ENCODE assay signal across 14 cellular contexts in genomic region chrX:150664290-150664689, GRCh38. TPM values are rescaled to one million over a fixed set of nuclear protein-coding genes. Genes with fewer than 3 reads are reported as not detected.
A peak's percentile ranks its signal among the peaks of the same experiment; 100 is the strongest.
DNase-seq lines count a peak whose midpoint lies in the region; ATAC-seq and TF ChIP-seq lines count a peak whose summit lies in the region.
"Had no signal": no experiment of that assay in that cellular context is flagged by ENCODE, and none has a peak within 500 bp of the region (broad histone marks: within the 10 kb centered on the region; RNA-seq: fewer than 3 reads in every experiment).

No MANE protein-coding gene starts in this region.

- H3K79me2 ChIP-seq in H9 (ENCODE audit: insufficient read depth, low read length) = no peaks in the 10 kb centered on the region

- DNase-seq in EL = peak; percentile 2
- peak; percentile 70 for DNase-seq in NCI-H187 treated with DMSO at 0.1 percent for 48 hours (lab: John Stamatoyannopoulos, UW)
- peak; percentile 88 for DNase-seq in osteocyte (ENCODE audit: extremely low spot score, unreplicated experiment)
- DNase-seq in activated effector memory CD4-positive, alpha-beta T cell treated with anti-CD3 and anti-CD28 coated beads, Interleukin-2, amount 50 U/mL, for 16 hours = no peak
- DNase-seq in H9 = no peak
- no peak for DNase-seq in LoVo (ENCODE audit: low spot score)
- DNase-seq: activated CD8-positive, alpha-beta memory T cell treated with anti-CD3 and anti-CD28 coated beads for 24 hours; activated naive CD8-positive, alpha-beta T cell treated with anti-CD3 and anti-CD28 coated beads, Interleukin-2, amount 10 ng/mL, durations not matched to agents 7 days and 5 days; CD8-positive, alpha-beta T cell; NCI-H82 had no signal

- no peak overlapping the region for H2BK15ac ChIP-seq in H9 (ENCODE audit: low read depth, low read length)

- H3K27ac ChIP-seq in H9 (ENCODE audit: insufficient read length, low read depth, low read length) = no peak overlapping the region
- H3K27ac ChIP-seq: psoas muscle had no signal

- no peak for ATAC-seq in GM18861 (IDR thresholded peaks at IDR 0.05; ENCODE audit: unreplicated experiment)
- ATAC-seq: CD8-positive, alpha-beta T cell; GM12878; psoas muscle had no signal

- H4K91ac ChIP-seq in H9 (ENCODE audit: insufficient read length, low read depth, low read length) = no peak overlapping the region

- no peak overlapping the region for H2BK5ac ChIP-seq in H9 (ENCODE audit: insufficient read length, low read length)

- no peak overlapping the region for H3K23ac ChIP-seq in H9 (ENCODE audit: insufficient read length, low read depth, low read length)

- no peak overlapping the region for H3K56ac ChIP-seq in H9 (ENCODE audit: insufficient read length, low read depth, low read length)

- no peak overlapping the region for H2AFZ ChIP-seq in H9 (ENCODE audit: low read length)

- peaks cover 57% of the 10 kb centered on the region for H3K36me3 Mint-ChIP-seq in brain
- H3K36me3 Mint-ChIP-seq in osteocyte (ENCODE audit: unreplicated experiment) = peaks cover 13% of the 10 kb centered on the region
- peaks cover 15 to 29% (median 18%) of the 10 kb centered on the region in 3 experiments for H3K36me3 Mint-ChIP-seq in H9 (ENCODE audit: insufficient read depth in 1 of 3, low read depth in 3 of 3)

- H4K5ac ChIP-seq in H9 (ENCODE audit: insufficient read length, low read depth, low read length) = no peak overlapping the region

- H2AK5ac ChIP-seq in H9 (ENCODE audit: insufficient read length, low read length) = no peak overlapping the region

- WGBS in H9 (ENCODE audit: extremely low coverage, insufficient read length, low lambda C conversion rate) = no CpG with 5 or more reads among the region's 2 CpGs

- H3K14ac ChIP-seq in H9 (ENCODE audit: insufficient read depth, low read length) = no peak overlapping the region

- no peak overlapping the region for H3T11ph ChIP-seq in H9 (ENCODE audit: low read length)

- H3K27me3 Mint-ChIP-seq in brain = no peaks in the 10 kb centered on the region
- H3K27me3 Mint-ChIP-seq in osteocyte (ENCODE audit: unreplicated experiment) = no peaks in the 10 kb centered on the region
- no peaks in the 10 kb centered on the region for H3K27me3 Mint-ChIP-seq in H9 (ENCODE audit: low read depth)
- H3K27me3 Mint-ChIP-seq: activated naive CD8-positive, alpha-beta T cell treated with anti-CD3 and anti-CD28 coated beads, Interleukin-2, amount 10 ng/mL, durations not matched to agents 7 days and 5 days had no signal

- TF ChIP-seq CTCF in brain (conservative IDR thresholded peaks at IDR 0.05) (no peak), osteocyte (IDR thresholded peaks at IDR 0.05) (no peak), H9 (conservative IDR thresholded peaks at IDR 0.05) (no peak)

- no peak overlapping the region for H3K4ac ChIP-seq in H9 (ENCODE audit: low read depth, low read length)

- H2BK120ac ChIP-seq in H9 (ENCODE audit: low read depth, low read length, poor library complexity, severe bottlenecking) = no peak overlapping the region

- H2BK20ac ChIP-seq in H9 (ENCODE audit: low read depth, low read length, poor library complexity, severe bottlenecking) = no peak overlapping the region

- no peak overlapping the region for H3K18ac ChIP-seq in H9 (ENCODE audit: insufficient read length, low read depth, low read length)

- peak overlapping the region in 1 of 5 experiments; percentile 30 for H3K4me3 Mint-ChIP-seq in brain
- H3K4me3 Mint-ChIP-seq in osteocyte (ENCODE audit: unreplicated experiment) = peak overlapping the region; percentile 26
- H3K4me3 Mint-ChIP-seq in H9 = no peak overlapping the region
- H3K4me3 Mint-ChIP-seq: activated naive CD8-positive, alpha-beta T cell treated with anti-CD3 and anti-CD28 coated beads, Interleukin-2, amount 10 ng/mL, durations not matched to agents 7 days and 5 days; CD8-positive, alpha-beta T cell had no signal

- peaks cover 18% of the 10 kb centered on the region for H3K4me1 Mint-ChIP-seq in brain
- H3K4me1 Mint-ChIP-seq in osteocyte (ENCODE audit: unreplicated experiment) = peaks cover 34% of the 10 kb centered on the region
- H3K4me1 Mint-ChIP-seq in H9 = no peaks in the 10 kb centered on the region
- H3K4me1 Mint-ChIP-seq: activated naive CD8-positive, alpha-beta T cell treated with anti-CD3 and anti-CD28 coated beads, Interleukin-2, amount 10 ng/mL, durations not matched to agents 7 days and 5 days had no signal

- no peaks in the 10 kb centered on the region for H3K27me3 ChIP-seq in H9 (ENCODE audit: insufficient read depth, low read length)

- H4K8ac ChIP-seq in H9 (replicated peaks; ENCODE audit: insufficient read length, low read depth, low read length) = no peak overlapping the region

- H3K9me3 Mint-ChIP-seq in brain (peaks cover 0 to 10% (median 3%) of the 10 kb centered on the region in 5 experiments), osteocyte (ENCODE audit: unreplicated experiment) (peaks cover 10% of the 10 kb centered on the region), H9 (peaks cover 50 to 54% of the 10 kb centered on the region in 2 experiments)
- H3K9me3 Mint-ChIP-seq: activated naive CD8-positive, alpha-beta T cell treated with anti-CD3 and anti-CD28 coated beads, Interleukin-2, amount 10 ng/mL, durations not matched to agents 7 days and 5 days; CD8-positive, alpha-beta T cell had no signal

- H3K4me1 ChIP-seq in H9 (ENCODE audit: insufficient read depth, low read length) = no peaks in the 10 kb centered on the region
- H3K4me1 ChIP-seq: psoas muscle had no signal

- no peak overlapping the region for H3K4me2 ChIP-seq in H9 (ENCODE audit: insufficient read depth, insufficient read length, low read length)

- no peak overlapping the region for H3K9ac ChIP-seq in H9 (ENCODE audit: extremely low read depth, insufficient read length, low read length)

- H2BK12ac ChIP-seq in H9 (ENCODE audit: insufficient read length, low read depth, low read length) = no peak overlapping the region

- no peaks in the 10 kb centered on the region for H3K79me1 ChIP-seq in H9 (ENCODE audit: insufficient read depth, low read depth, low read length, poor library complexity, severe bottlenecking)

- H3K27ac Mint-ChIP-seq in brain (peak overlapping the region in 3 of 5 experiments; percentile 51 to 70 (median 52)), osteocyte (ENCODE audit: unreplicated experiment) (peak overlapping the region; percentile 62), H9 (no peak overlapping the region)
- H3K27ac Mint-ChIP-seq: activated naive CD8-positive, alpha-beta T cell treated with anti-CD3 and anti-CD28 coated beads, Interleukin-2, amount 10 ng/mL, durations not matched to agents 7 days and 5 days had no signal

- H4K20me1 ChIP-seq in H9 (ENCODE audit: control insufficient read depth, insufficient read depth, insufficient read length) = no peaks in the 10 kb centered on the region

- H3K9me3 ChIP-seq in H9 (ENCODE audit: control insufficient read depth, low read depth, low read length) = no peaks in the 10 kb centered on the region

- no peaks in the 10 kb centered on the region for H3K23me2 ChIP-seq in H9 (ENCODE audit: insufficient read length, low read depth, low read length, poor library complexity, severe bottlenecking)

RNA-seq across cellular contexts. Expression of gene MTMR1, which starts 28.9 kb away (rescaled TPM):
- 22.6 TPM for polyA plus RNA-seq in brain (ENCODE audit: insufficient read depth, low read depth, low replicate concordance)
- total RNA-seq in osteocyte = 22.3 and 23.6 TPM in 2 replicates
- total RNA-seq in H9 (2021) = 25.2 and 26.1 TPM in 2 replicates

Comparison
In these comparisons a context has a peak if more than half of its experiments do, and no peak if none do; other contexts are left out.
1. DNase-seq: peak in EL (single experiment), NCI-H187 treated with DMSO at 0.1 percent for 48 hours (single experiment) and osteocyte (single experiment); none in activated effector memory CD4-positive, alpha-beta T cell treated with anti-CD3 and anti-CD28 coated beads, Interleukin-2, amount 50 U/mL, for 16 hours (single experiment), H9 (single experiment) and LoVo (single experiment).
2. H3K27ac Mint-ChIP-seq: peak in brain (3 of 5) and osteocyte (single experiment); none in H9 (0 of 3).